8 cellular contexts compared by ENCODE assay signal in the genomic region with DNA sequence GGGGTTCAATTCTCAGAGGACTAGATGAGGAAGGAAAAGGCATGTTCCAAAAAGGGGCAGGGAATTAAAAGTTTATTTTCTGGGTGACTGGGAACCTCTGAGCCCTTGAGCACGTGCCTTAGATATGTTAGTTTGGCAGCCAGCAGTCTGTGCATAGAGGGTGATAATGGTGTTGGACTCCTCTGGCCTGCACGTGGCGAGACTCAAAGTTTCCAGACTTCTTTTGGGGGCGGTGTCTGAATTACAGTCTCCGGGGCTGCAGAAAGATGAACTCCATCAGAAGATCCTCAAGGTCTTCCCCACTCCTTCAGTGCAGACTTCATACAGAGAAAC.
DNase-seq lines count a peak whose midpoint lies in the region; ATAC-seq lines count a peak whose summit lies in the region.

No MANE protein-coding gene starts in this region.

- ATAC-seq in GM19467 (IDR thresholded peaks at IDR 0.05; ENCODE audit: unreplicated experiment), result no peak

- intact Hi-C loops in posterior cingulate gyrus (cut with DNase I), result no loop called here

- H3K27me3 ChIP-seq in HUES6 (ENCODE audit: control insufficient read depth, insufficient read depth, low read length) (no peaks in the 10 kb centered on the region), iPS DF 6.9 (ENCODE audit: control insufficient read depth, insufficient read depth, low read length) (no peaks in the 10 kb centered on the region)

- no peaks in the 10 kb centered on the region for H3K9me3 ChIP-seq in HUES6 (ENCODE audit: control insufficient read depth, insufficient read depth, low read depth, low read length)
- H3K9me3 ChIP-seq in iPS DF 6.9 (ENCODE audit: control insufficient read depth, insufficient read depth, low read length), result no peaks in the 10 kb centered on the region

- H3K27ac ChIP-seq in HUES6 (ENCODE audit: low read depth, low read length) (peak overlapping the region; percentile 83), iPS DF 6.9 (ENCODE audit: low read length) (no peak overlapping the region)

- H3K9ac ChIP-seq in HUES6 (ENCODE audit: low read length), result peak overlapping the region; percentile 82

- peak overlapping the region; percentile 78 for H3K4me3 ChIP-seq in HUES6 (ENCODE audit: low read depth, low read length)
- H3K4me3 ChIP-seq in iPS DF 6.9 (ENCODE audit: low read length), result peak overlapping the region; percentile 48; the same call in 1 of the 2 replicates

- H3K4me1 ChIP-seq in HUES6 (ENCODE audit: control insufficient read depth, insufficient read depth, low read length) (peaks cover 28% of the 10 kb centered on the region), iPS DF 6.9 (ENCODE audit: control insufficient read depth, insufficient read depth, low read length) (peaks cover 4% of the 10 kb centered on the region; the same call in 1 of the 2 replicates)

- peak; percentile 18 for DNase-seq in AG08396 (ENCODE audit: low spot score)
- peak; percentile 20 for DNase-seq in activated naive CD4-positive, alpha-beta T cell treated with anti-CD3 and anti-CD28 coated beads, Interleukin-2, amount 50 U/mL, for 16 hours
- DNase-seq in iPS DF 6.9 (ENCODE audit: low read depth, low spot score), result no peak
- peak; percentile 11 for DNase-seq in stimulated activated CD4-positive, alpha-beta T cell treated with anti-CD3 and anti-CD28 coated beads, Interleukin-4, amount 100 ng/mL, for 24 hours
- DNase-seq in posterior cingulate gyrus, result no peak
- DNase-seq in NCI-H748 (lab: John Stamatoyannopoulos, UW; ENCODE audit: unreplicated experiment), result no peak

- H3K36me3 ChIP-seq in HUES6 (ENCODE audit: control insufficient read depth, insufficient read depth, low read length) (no peaks in the 10 kb centered on the region), iPS DF 6.9 (ENCODE audit: control insufficient read depth, insufficient read depth, low read length) (no peaks in the 10 kb centered on the region)

- no CpG with 5 or more reads among the region's 5 CpGs for WGBS in iPS DF 6.9 (ENCODE audit: insufficient coverage, insufficient read length)

Comparison
In these comparisons a context has a peak if more than half of its experiments do, and no peak if none do; other contexts are left out.
1. DNase-seq: peak in AG08396 (single experiment), activated naive CD4-positive, alpha-beta T cell treated with anti-CD3 and anti-CD28 coated beads, Interleukin-2, amount 50 U/mL, for 16 hours (single experiment) and stimulated activated CD4-positive, alpha-beta T cell treated with anti-CD3 and anti-CD28 coated beads, Interleukin-4, amount 100 ng/mL, for 24 hours (single experiment); none in iPS DF 6.9 (single experiment), posterior cingulate gyrus (0 of 10) and NCI-H748 (single experiment).